Comparison of ENCODE assay signal across 9 cellular contexts in genomic region chr17:17204635-17205231, GRCh38. TPM values are rescaled to one million over a fixed set of nuclear protein-coding genes. Genes with fewer than 3 reads are reported as not detected.
DNase-seq lines count a peak whose midpoint lies in the region; ATAC-seq and TF ChIP-seq lines count a peak whose summit lies in the region.
"Had no signal": no experiment of that assay in that cellular context is flagged by ENCODE, and none has a peak within 500 bp of the region (broad histone marks: within the 10 kb centered on the region; RNA-seq: fewer than 3 reads in every experiment).

No MANE protein-coding gene starts in this region.

- no peak for ATAC-seq in naive thymus-derived CD8-positive, alpha-beta T cell
- no peak for ATAC-seq in HG03175 (IDR thresholded peaks at IDR 0.05; ENCODE audit: unreplicated experiment)

- peaks cover 43% of the 10 kb centered on the region for H3K79me2 ChIP-seq in KMS-11 (ENCODE audit: insufficient read depth, low read depth)
- no peaks in the 10 kb centered on the region for H3K79me2 ChIP-seq in neural progenitor cell (ENCODE audit: low read depth)

- no peaks in the 10 kb centered on the region for H3K9me3 Mint-ChIP-seq in brain
- H3K9me3 Mint-ChIP-seq in naive thymus-derived CD8-positive, alpha-beta T cell: peaks cover 0 to 4% (median 0%) of the 10 kb centered on the region in 9 donors
- no peaks in the 10 kb centered on the region for H3K9me3 Mint-ChIP-seq in neural progenitor cell

- peak overlapping the region; percentile 63 for H3K4me3 ChIP-seq in BE2C (ENCODE audit: low read depth, low read length)
- H3K4me3 ChIP-seq in KMS-11 (IDR thresholded peaks at IDR 0.05; ENCODE audit: insufficient read depth, low read depth, low read length): no peak overlapping the region
- H3K4me3 ChIP-seq in neural progenitor cell: no peak overlapping the region
- H3K4me3 ChIP-seq: cardiac muscle cell had no signal

- H3K36me3 Mint-ChIP-seq in brain: peaks cover 4% of the 10 kb centered on the region
- peaks cover 0 to 36% (median 11%) of the 10 kb centered on the region in 3 donors for H3K36me3 Mint-ChIP-seq in naive thymus-derived CD8-positive, alpha-beta T cell
- no peaks in the 10 kb centered on the region for H3K36me3 Mint-ChIP-seq in neural progenitor cell

- H3K4me2 ChIP-seq in KMS-11 (peak overlapping the region; percentile 100), neural progenitor cell (no peak overlapping the region)

- H3K4me1 ChIP-seq in BE2C (no peaks in the 10 kb centered on the region), KMS-11 (ENCODE audit: low read depth, poor library complexity, severe bottlenecking) (peaks cover 5% of the 10 kb centered on the region), neural progenitor cell (peaks cover 7% of the 10 kb centered on the region)

- H3K27me3 ChIP-seq in BE2C: no peaks in the 10 kb centered on the region
- H3K27me3 ChIP-seq in KMS-11 (ENCODE audit: insufficient read depth, low read depth): no peaks in the 10 kb centered on the region
- no peaks in the 10 kb centered on the region for H3K27me3 ChIP-seq in neural progenitor cell
- H3K27me3 ChIP-seq: cardiac muscle cell had no signal

- H3F3A ChIP-seq in neural progenitor cell (ENCODE audit: low read depth): no peaks in the 10 kb centered on the region

- peaks cover 4% of the 10 kb centered on the region for H3K27me3 Mint-ChIP-seq in brain
- H3K27me3 Mint-ChIP-seq in naive thymus-derived CD8-positive, alpha-beta T cell: no peaks in the 10 kb centered on the region
- no peaks in the 10 kb centered on the region for H3K27me3 Mint-ChIP-seq in neural progenitor cell (ENCODE audit: insufficient read depth, low read depth)

- no peaks in the 10 kb centered on the region for H3K9me3 ChIP-seq in BE2C
- H3K9me3 ChIP-seq in neural progenitor cell (ENCODE audit: low read depth): no peaks in the 10 kb centered on the region

- H3K27ac ChIP-seq in KMS-11: peak overlapping the region; percentile 73
- no peak overlapping the region for H3K27ac ChIP-seq in neural progenitor cell
- H3K27ac ChIP-seq: cardiac muscle cell had no signal

- peaks cover 27% of the 10 kb centered on the region for H3K4me1 Mint-ChIP-seq in brain
- peaks cover 14 to 41% (median 30%) of the 10 kb centered on the region in 4 donors for H3K4me1 Mint-ChIP-seq in naive thymus-derived CD8-positive, alpha-beta T cell
- H3K4me1 Mint-ChIP-seq in neural progenitor cell: peaks cover 18% of the 10 kb centered on the region

- H3K27ac Mint-ChIP-seq in brain (peak overlapping the region; percentile 45 to 92 (median 75)), neural progenitor cell (no peak overlapping the region)
- peak overlapping the region in 8 of 10 donors; percentile 47 to 98 (median 94) for H3K27ac Mint-ChIP-seq in naive thymus-derived CD8-positive, alpha-beta T cell

- POLR2A ChIA-PET in naive thymus-derived CD8-positive, alpha-beta T cell (lab: Charles Lee): interaction anchor here (0.9 to 4.7 kb wide), 3 partner anchors 24 to 33 kb away, joined by 3 to 79 read pairs (median 8); partner anchors contain the start of gene FLCN

- no peak for TF ChIP-seq CTCF in BE2C (IDR thresholded peaks at IDR 0.05; ENCODE audit: low read depth, low read length)
- no peak for TF ChIP-seq CTCF in KMS-11 (conservative IDR thresholded peaks at IDR 0.05; ENCODE audit: low read depth, low read length)
- no peak for TF ChIP-seq CTCF in brain (conservative IDR thresholded peaks at IDR 0.05)
- no peak for TF ChIP-seq CTCF in neural progenitor cell (IDR thresholded peaks at IDR 0.05)

- DNase-seq in BE2C (no peak), GDM1 (lab: John Stamatoyannopoulos, UW) (no peak), neural progenitor cell (ENCODE audit: low spot score) (no peak), NCI-H2029 treated with DMSO at 0.1 percent for 48 hours (lab: John Stamatoyannopoulos, UW) (no peak)
- DNase-seq in naive thymus-derived CD8-positive, alpha-beta T cell: no peak

- H3K36me3 ChIP-seq in BE2C (peaks cover 21% of the 10 kb centered on the region), KMS-11 (ENCODE audit: insufficient read depth) (no peaks in the 10 kb centered on the region), neural progenitor cell (no peaks in the 10 kb centered on the region)
- H3K36me3 ChIP-seq: cardiac muscle cell had no signal

- H3K4me3 Mint-ChIP-seq in brain (peak overlapping the region in 1 of 5 experiments; percentile 19), neural progenitor cell (no peak overlapping the region)
- peak overlapping the region; percentile 75 to 93 (median 90) for H3K4me3 Mint-ChIP-seq in naive thymus-derived CD8-positive, alpha-beta T cell

- H3K9ac ChIP-seq in KMS-11 (peak overlapping the region; percentile 94), neural progenitor cell (no peak overlapping the region)

- H4K20me1 ChIP-seq in KMS-11 (ENCODE audit: insufficient read depth) (no peaks in the 10 kb centered on the region), neural progenitor cell (ENCODE audit: low read depth) (no peaks in the 10 kb centered on the region)

- no peak overlapping the region for H2AFZ ChIP-seq in KMS-11 (ENCODE audit: low read depth)
- H2AFZ ChIP-seq in neural progenitor cell (replicated peaks): no peak overlapping the region

RNA-seq across cellular contexts. Expression of gene PLD6, which starts 1.4 kb away (rescaled TPM):
- 22.4 TPM for polyA plus RNA-seq in BE2C (2012; ENCODE audit: insufficient read depth, insufficient read length, low read depth)
- polyA plus RNA-seq in brain (ENCODE audit: insufficient read depth, low read depth, low replicate concordance): 5.2 TPM
- 10 to 100 TPM; 12.2 to 13.1 TPM for total RNA-seq in naive thymus-derived CD8-positive, alpha-beta T cell
- polyA plus RNA-seq in naive thymus-derived CD8-positive, alpha-beta T cell: 1 to 10 TPM; 6.6 to 9.8 (median 8.2) TPM
- 0.22 and 1.2 TPM in 2 replicates for total RNA-seq in neural progenitor cell (ENCODE audit: low replicate concordance)

RNA-seq across cellular contexts. Expression of gene FLCN, which starts 32.2 kb away (rescaled TPM):
- polyA plus RNA-seq in BE2C (2012; ENCODE audit: insufficient read depth, insufficient read length, low read depth): 50.0 TPM
- polyA plus RNA-seq in brain (ENCODE audit: insufficient read depth, low read depth, low replicate concordance): 21.3 TPM
- total RNA-seq in naive thymus-derived CD8-positive, alpha-beta T cell: 10 to 100 TPM; 63.9 to 70.6 TPM
- 1 to 10 TPM; 3.1 to 4.9 (median 4.8) TPM for polyA plus RNA-seq in naive thymus-derived CD8-positive, alpha-beta T cell
- total RNA-seq in neural progenitor cell (ENCODE audit: low replicate concordance): 16.3 and 30.1 TPM in 2 replicates
